ENCODE assay signal across 9 cellular contexts in the genomic region with DNA sequence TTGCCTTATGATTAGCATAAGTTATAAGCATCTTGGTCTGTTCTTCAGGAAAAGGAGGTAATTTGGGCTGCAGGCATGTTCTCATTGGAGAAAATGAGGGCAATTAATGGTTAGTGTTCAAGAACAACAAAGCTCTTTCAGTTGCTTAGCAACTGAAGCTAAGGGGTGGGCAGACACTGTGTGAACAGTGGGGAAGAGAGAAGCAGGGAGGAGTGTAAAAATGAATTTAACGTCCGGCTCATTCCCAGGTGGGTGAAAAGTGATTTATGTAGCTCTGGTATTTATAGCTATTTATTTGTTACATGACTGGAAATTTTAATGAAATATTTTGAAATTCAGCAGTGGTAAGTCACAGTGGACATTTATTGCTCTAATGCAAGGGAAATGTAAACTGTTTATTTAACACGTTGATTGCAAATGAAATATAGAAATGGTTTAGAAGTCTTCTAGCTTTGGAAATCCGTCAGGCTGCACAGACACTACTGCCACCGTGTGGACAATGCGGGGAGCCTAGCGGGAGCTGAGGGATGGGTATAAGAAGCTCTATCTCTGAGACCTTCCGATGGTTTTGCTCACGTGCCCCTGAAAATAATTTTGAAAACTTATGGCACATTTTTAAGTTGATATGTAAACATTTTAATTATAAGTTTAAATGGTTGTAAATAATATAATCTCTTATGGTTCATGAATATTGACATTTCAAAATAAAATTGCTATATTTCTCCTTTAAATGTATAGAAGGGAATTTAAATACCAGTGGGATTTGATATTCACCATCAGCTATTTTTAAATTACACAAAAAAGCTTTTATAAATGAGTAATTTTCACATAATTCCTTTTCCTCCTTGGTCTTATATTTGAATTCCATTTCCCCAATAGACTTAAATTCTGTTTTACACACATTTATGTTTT. TPM values are rescaled to one million over a fixed set of nuclear protein-coding genes. Genes with fewer than 3 reads are reported as not detected.
DNase-seq lines count a peak whose midpoint lies in the region; ATAC-seq and TF ChIP-seq lines count a peak whose summit lies in the region.
"Had no signal": no experiment of that assay in that cellular context is flagged by ENCODE, and none has a peak within 500 bp of the region (broad histone marks: within the 10 kb centered on the region; RNA-seq: fewer than 3 reads in every experiment).

No MANE protein-coding gene starts in this region.

- no peaks in the 10 kb centered on the region for H3K36me3 ChIP-seq in left lung

- H3K27ac ChIP-seq in left lung = no peak overlapping the region

- peak; percentile 52 for DNase-seq in CD14-positive monocyte (ENCODE audit: low spot score)
- DNase-seq in NCI-H446 (lab: John Stamatoyannopoulos, UW) = peak; percentile 74 to 87
- DNase-seq in activated CD4-positive, alpha-beta T cell treated with anti-CD3 and anti-CD28 coated beads for 24 hours (ENCODE audit: low read depth in 2 of 2) = peak; percentile 50 to 58
- DNase-seq in choroid plexus epithelial cell (ENCODE audit: low read depth) = peak; percentile 86
- peak; percentile 70 to 84 for DNase-seq in left lung
- peak; percentile 45 to 60 for DNase-seq in stimulated activated CD4-positive, alpha-beta T cell treated with anti-CD3 and anti-CD28 coated beads, Interleukin-4, amount 100 ng/mL, for 4 hours

- peaks cover 0 to 3% (median 1%) of the 10 kb centered on the region in 7 donors for H3K9me3 Mint-ChIP-seq in CD14-positive monocyte
- H3K9me3 Mint-ChIP-seq: T-helper 1 cell treated with Interleukin-12 subunit alpha and Interleukin-12 subunit beta and Interleukin-4 antibody, amounts not matched to agents 30 μg/mL and 1 μg/mL, for 36 hours had no signal

- no peak overlapping the region for H3K27ac Mint-ChIP-seq in CD14-positive monocyte
- H3K27ac Mint-ChIP-seq: T-helper 1 cell treated with Interleukin-12 subunit alpha and Interleukin-12 subunit beta and Interleukin-4 antibody, amounts not matched to agents 30 μg/mL and 1 μg/mL, for 36 hours had no signal

- H3K4me3 ChIP-seq in choroid plexus epithelial cell (ENCODE audit: low read depth, low read length) (no peak overlapping the region), left lung (no peak overlapping the region)

- H3K9me3 ChIP-seq in left lung = no peaks in the 10 kb centered on the region

- no peaks in the 10 kb centered on the region for H3K4me1 ChIP-seq in left lung

- intact Hi-C loops in CD14-positive monocyte (cut with micrococcal nuclease) (no loop called here), left lung (cut with DNase I) (loop anchor here in 1 of 2 donors (5.0 kb wide), 1 partner anchor 389 kb away; no protein-coding TSS in a partner anchor)

- no peak overlapping the region for H3K4me3 Mint-ChIP-seq in CD14-positive monocyte
- H3K4me3 Mint-ChIP-seq: T-helper 1 cell treated with Interleukin-12 subunit alpha and Interleukin-12 subunit beta and Interleukin-4 antibody, amounts not matched to agents 30 μg/mL and 1 μg/mL, for 36 hours had no signal

- TF ChIP-seq CTCF in CD14-positive monocyte (IDR thresholded peaks at IDR 0.05) = peak; percentile 84
- peak; percentile 100 for TF ChIP-seq CTCF in choroid plexus epithelial cell (conservative IDR thresholded peaks at IDR 0.05; ENCODE audit: low read depth, low read length)
- peak; percentile 88 to 94 for TF ChIP-seq CTCF in left lung (IDR thresholded peaks at IDR 0.05)

- peaks cover 0 to 4% (median 1%) of the 10 kb centered on the region in 3 donors for H3K27me3 Mint-ChIP-seq in CD14-positive monocyte (ENCODE audit: low read depth in 3 of 3)

- ATAC-seq in GM19328 (IDR thresholded peaks at IDR 0.05; ENCODE audit: unreplicated experiment) (peak; percentile 86), HG03432 (IDR thresholded peaks at IDR 0.05; ENCODE audit: unreplicated experiment) (peak; percentile 93), left lung (peak; percentile 93)

- no peaks in the 10 kb centered on the region for H3K27me3 ChIP-seq in left lung

- peaks cover 5% of the 10 kb centered on the region for H3K4me1 Mint-ChIP-seq in CD14-positive monocyte

- no peaks in the 10 kb centered on the region for H3K36me3 Mint-ChIP-seq in CD14-positive monocyte

RNA-seq across cellular contexts. Expression of a gene that starts 54.5 kb away (rescaled TPM):
- polyA plus RNA-seq in CD14-positive monocyte = not detected
- 1 to 10 TPM; 1.7 to 1.8 TPM for total RNA-seq in left lung
